9 cellular contexts compared by ENCODE assay signal in the genomic region with DNA sequence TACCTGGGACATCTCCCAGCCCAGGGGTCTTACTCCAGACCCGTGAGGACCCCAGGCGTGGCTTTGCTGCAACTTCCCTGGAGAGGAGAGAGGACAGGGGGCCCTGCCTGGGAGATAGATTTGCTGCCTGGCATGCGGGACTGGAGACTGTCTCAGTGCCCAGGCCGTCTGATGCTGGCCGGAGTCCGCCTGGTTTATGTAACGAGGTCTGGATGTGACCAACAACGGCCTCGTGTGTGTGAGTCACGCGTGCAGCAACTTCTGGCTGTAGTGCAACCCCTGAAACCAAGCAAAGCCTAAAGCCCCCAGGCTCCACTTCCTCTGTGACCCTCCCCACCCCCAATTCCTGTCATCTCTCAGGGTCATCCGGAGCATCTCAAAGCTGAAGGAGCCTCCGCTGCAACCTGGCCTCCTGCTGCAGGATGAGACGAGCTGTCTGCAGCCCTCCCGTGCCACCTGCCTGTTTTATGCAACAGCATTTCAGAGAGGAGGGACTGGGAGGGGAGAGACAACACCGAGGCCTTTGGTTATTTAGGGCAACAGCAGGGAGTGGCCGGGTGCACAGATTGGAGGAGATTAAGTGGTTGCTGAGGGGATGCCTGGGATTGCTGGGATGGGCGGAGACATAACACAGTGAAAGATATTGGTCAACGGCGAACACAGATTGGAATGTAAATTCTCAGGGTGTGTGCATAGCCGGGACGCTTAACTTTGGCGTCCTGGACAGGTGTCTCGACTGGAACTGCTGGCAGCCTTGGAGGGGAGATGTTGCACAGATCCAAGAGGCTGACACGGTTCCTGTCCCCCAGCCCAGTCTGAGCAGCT. TPM values are rescaled to one million over a fixed set of nuclear protein-coding genes. Genes with fewer than 3 reads are reported as not detected.
A peak's percentile ranks its signal among the peaks of the same experiment; 100 is the strongest.
DNase-seq lines count a peak whose midpoint lies in the region; ATAC-seq, FAIRE-seq and TF ChIP-seq lines count a peak whose summit lies in the region.
"Had no signal": no experiment of that assay in that cellular context is flagged by ENCODE, and none has a peak within 500 bp of the region (broad histone marks: within the 10 kb centered on the region; RNA-seq: fewer than 3 reads in every experiment).

No MANE protein-coding gene starts in this region.

- no peaks in the 10 kb centered on the region for H3K27me3 Mint-ChIP-seq in progenitor cell of endocrine pancreas

- H3K4me3 ChIP-seq in fibroblast of mammary gland (ENCODE audit: control insufficient read depth, low read depth, low read length) = no peak overlapping the region

- H3K4me3 Mint-ChIP-seq in progenitor cell of endocrine pancreas (ENCODE audit: low read depth) = no peak overlapping the region

- peaks cover 30% of the 10 kb centered on the region for H3K4me1 Mint-ChIP-seq in progenitor cell of endocrine pancreas (ENCODE audit: low read depth)

- H3K27ac Mint-ChIP-seq in progenitor cell of endocrine pancreas = peak overlapping the region; percentile 90

- no peaks in the 10 kb centered on the region for H3K9me3 Mint-ChIP-seq in progenitor cell of endocrine pancreas (ENCODE audit: low read depth)

- DNase-seq in D721Med (ENCODE audit: insufficient read length, low spot score) (peak; percentile 40), NOMO-1 (lab: John Stamatoyannopoulos, UW; ENCODE audit: unreplicated experiment in 2 of 2) (peak; percentile 12 to 40), fibroblast of mammary gland (ENCODE audit: low read depth) (peak; percentile 63), progenitor cell of endocrine pancreas (ENCODE audit: low spot score, unreplicated experiment) (no peak), Kasumi-1 (lab: John Stamatoyannopoulos, UW) (no peak), iPS-NIHi7 (ENCODE audit: extremely low spot score) (no peak), DMS53 (lab: John Stamatoyannopoulos, UW) (no peak)
- DNase-seq: RPMI8226 had no signal

- no peak for ATAC-seq in HG03097 (IDR thresholded peaks at IDR 0.05; ENCODE audit: low FRiP score, unreplicated experiment)

- FAIRE-seq in D721Med (lab: Jason Lieb, UNC) = no peak

- TF ChIP-seq CTCF in D721Med (IDR thresholded peaks at IDR 0.05; ENCODE audit: insufficient read depth, missing control alignments) (no peak), fibroblast of mammary gland (conservative IDR thresholded peaks at IDR 0.05; ENCODE audit: control insufficient read depth, insufficient read depth, low read depth, low read length) (no peak), progenitor cell of endocrine pancreas (IDR thresholded peaks at IDR 0.05; ENCODE audit: unreplicated experiment) (no peak)

- no peaks in the 10 kb centered on the region for H3K36me3 Mint-ChIP-seq in progenitor cell of endocrine pancreas (ENCODE audit: insufficient read depth)

RNA-seq across cellular contexts. Expression of a gene that starts 16.0 kb away (rescaled TPM):
- total RNA-seq in progenitor cell of endocrine pancreas = 1.2 and 2.4 TPM in 2 replicates

Comparison
In these comparisons a context has a peak if more than half of its experiments do, and no peak if none do; other contexts are left out.
1. DNase-seq: peak in D721Med (single experiment), NOMO-1 (2 of 2) and fibroblast of mammary gland (single experiment); none in progenitor cell of endocrine pancreas (single experiment), Kasumi-1 (0 of 2), iPS-NIHi7 (single experiment) and DMS53 (single experiment).